10 cellular contexts compared by ENCODE assay signal in the genomic region with DNA sequence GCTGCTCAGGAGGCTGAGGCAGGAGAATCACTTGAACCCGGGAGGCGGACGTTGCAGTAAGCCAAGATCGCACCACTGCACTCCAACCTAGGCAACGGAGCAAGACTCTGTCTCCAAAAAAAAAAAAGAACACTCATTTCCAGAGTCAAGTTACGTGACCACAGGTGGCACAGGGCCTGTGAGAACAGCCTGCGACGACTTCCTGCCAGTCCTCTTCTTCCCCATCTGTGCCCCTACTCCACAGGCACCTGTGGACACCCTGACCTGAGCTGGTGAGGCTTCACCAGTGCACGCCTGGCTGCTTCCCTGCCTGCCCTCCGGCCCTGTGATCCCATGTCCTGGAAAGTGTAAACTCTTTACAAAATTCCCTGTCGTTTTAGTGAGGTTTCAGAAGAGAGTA.
DNase-seq lines count a peak whose midpoint lies in the region; ATAC-seq and TF ChIP-seq lines count a peak whose summit lies in the region.
"Had no signal": no experiment of that assay in that cellular context is flagged by ENCODE, and none has a peak within 500 bp of the region (broad histone marks: within the 10 kb centered on the region; RNA-seq: fewer than 3 reads in every experiment).

No MANE protein-coding gene starts in this region.

- 76 to 77% methylated on average over 11 of the region's 11 CpGs for WGBS in upper lobe of left lung, 2 donors

- peaks cover 0 to 10% (median 0%) of the 10 kb centered on the region in 4 donors for H3K36me3 ChIP-seq in upper lobe of left lung

- no peak for TF ChIP-seq EP300 in upper lobe of left lung (IDR thresholded peaks at IDR 0.05)

- TF ChIP-seq CTCF in upper lobe of left lung (IDR thresholded peaks at IDR 0.05), result no peak

- peak overlapping the region; percentile 90 for H3K27ac Mint-ChIP-seq in activated T-cell treated with anti-CD3 and anti-CD28 coated beads, Interleukin-2, amount 50 U/mL, for 72 hours
- peak overlapping the region; percentile 95 to 96 for H3K27ac Mint-ChIP-seq in stimulated activated naive CD8-positive, alpha-beta T cell treated with anti-CD3 and anti-CD28 coated beads, Interleukin-15, amount 100 ng/mL, for 72 hours

- peaks cover 97% of the 10 kb centered on the region for H3K4me1 Mint-ChIP-seq in activated T-cell treated with anti-CD3 and anti-CD28 coated beads, Interleukin-2, amount 50 U/mL, for 72 hours (ENCODE audit: low read depth)
- H3K4me1 Mint-ChIP-seq in stimulated activated naive CD8-positive, alpha-beta T cell treated with anti-CD3 and anti-CD28 coated beads, Interleukin-15, amount 100 ng/mL, for 72 hours, result peaks cover 99% of the 10 kb centered on the region

- H3K27me3 ChIP-seq in upper lobe of left lung, result no peaks in the 10 kb centered on the region

- H3K9me3 ChIP-seq in upper lobe of left lung, result no peaks in the 10 kb centered on the region
- H3K9me3 ChIP-seq: SK-N-SH had no signal

- ATAC-seq in HG03196 (IDR thresholded peaks at IDR 0.05; ENCODE audit: unreplicated experiment), result peak; percentile 56
- ATAC-seq in activated T-cell treated with anti-CD3 and anti-CD28 coated beads, Interleukin-2, amount 50 U/mL, for 72 hours (replicated peaks in 1 of 2), result peak; percentile 76 to 77
- peak; percentile 89 for ATAC-seq in stimulated activated naive CD8-positive, alpha-beta T cell treated with anti-CD3 and anti-CD28 coated beads, Interleukin-15, amount 100 ng/mL, for 72 hours
- no peak for ATAC-seq in upper lobe of left lung (ENCODE audit: low FRiP score in 2 of 2)
- ATAC-seq: left ventricle myocardium superior had no signal

- no peak overlapping the region for H3K27ac ChIP-seq in upper lobe of left lung

- no peaks in the 10 kb centered on the region for H3K9me3 Mint-ChIP-seq in activated T-cell treated with anti-CD3 and anti-CD28 coated beads, Interleukin-2, amount 50 U/mL, for 72 hours
- H3K9me3 Mint-ChIP-seq in stimulated activated naive CD8-positive, alpha-beta T cell treated with anti-CD3 and anti-CD28 coated beads, Interleukin-15, amount 100 ng/mL, for 72 hours, result no peaks in the 10 kb centered on the region

- no peaks in the 10 kb centered on the region for H3K27me3 Mint-ChIP-seq in activated T-cell treated with anti-CD3 and anti-CD28 coated beads, Interleukin-2, amount 50 U/mL, for 72 hours (ENCODE audit: low read depth)
- no peaks in the 10 kb centered on the region for H3K27me3 Mint-ChIP-seq in stimulated activated naive CD8-positive, alpha-beta T cell treated with anti-CD3 and anti-CD28 coated beads, Interleukin-15, amount 100 ng/mL, for 72 hours

- peaks cover 6 to 9% of the 10 kb centered on the region in 2 donors for H3K36me3 Mint-ChIP-seq in activated T-cell treated with anti-CD3 and anti-CD28 coated beads, Interleukin-2, amount 50 U/mL, for 72 hours (ENCODE audit: insufficient read depth in 2 of 2)

- no peak overlapping the region for H3K4me3 ChIP-seq in upper lobe of left lung

- DNase-seq in activated naive CD4-positive, alpha-beta T cell treated with Interleukin-2 at 50 U/mL for 16 hours, result peak; percentile 49
- DNase-seq in activated naive CD4-positive, alpha-beta T cell (lab: John Stamatoyannopoulos, UW), result no peak
- peak; percentile 67 to 68 for DNase-seq in activated T-cell treated with anti-CD3 and anti-CD28 coated beads, Interleukin-2, amount 50 U/mL, for 72 hours
- peak; percentile 39 to 60 for DNase-seq in stimulated activated naive CD8-positive, alpha-beta T cell treated with anti-CD3 and anti-CD28 coated beads, Interleukin-15, amount 100 ng/mL, for 72 hours
- DNase-seq in iPS-NIHi11 (ENCODE audit: low spot score) (no peak), AG08395 (ENCODE audit: low spot score) (no peak), upper lobe of left lung (no peak)
- DNase-seq: SK-N-SH had no signal

- H3K4me1 ChIP-seq in upper lobe of left lung, result peaks cover 16 to 27% (median 24%) of the 10 kb centered on the region in 4 donors

- peak overlapping the region; percentile 77 for H3K4me3 Mint-ChIP-seq in activated T-cell treated with anti-CD3 and anti-CD28 coated beads, Interleukin-2, amount 50 U/mL, for 72 hours
- peak overlapping the region; percentile 70 to 71 for H3K4me3 Mint-ChIP-seq in stimulated activated naive CD8-positive, alpha-beta T cell treated with anti-CD3 and anti-CD28 coated beads, Interleukin-15, amount 100 ng/mL, for 72 hours

- TF ChIP-seq POLR2A in upper lobe of left lung (IDR thresholded peaks at IDR 0.05), result no peak

Comparison
In these comparisons a context has a peak if more than half of its experiments do, and no peak if none do; other contexts are left out.
1. DNase-seq: peak in activated naive CD4-positive, alpha-beta T cell treated with Interleukin-2 at 50 U/mL for 16 hours (single experiment), activated T-cell treated with anti-CD3 and anti-CD28 coated beads, Interleukin-2, amount 50 U/mL, for 72 hours (2 of 2) and stimulated activated naive CD8-positive, alpha-beta T cell treated with anti-CD3 and anti-CD28 coated beads, Interleukin-15, amount 100 ng/mL, for 72 hours (2 of 2); none in activated naive CD4-positive, alpha-beta T cell (0 of 4), iPS-NIHi11 (single experiment), AG08395 (single experiment) and upper lobe of left lung (0 of 2).
2. ATAC-seq: peak in HG03196 (single experiment), activated T-cell treated with anti-CD3 and anti-CD28 coated beads, Interleukin-2, amount 50 U/mL, for 72 hours (2 of 2) and stimulated activated naive CD8-positive, alpha-beta T cell treated with anti-CD3 and anti-CD28 coated beads, Interleukin-15, amount 100 ng/mL, for 72 hours (single experiment); none in upper lobe of left lung (0 of 2).